1 cellular context compared by ENCODE assay signal in genomic region chr18:31507124-31507523, GRCh38. TPM values are rescaled to one million over a fixed set of nuclear protein-coding genes. Genes with fewer than 3 reads are reported as not detected.
"Had no signal": no experiment of that assay in that cellular context is flagged by ENCODE, and none has a peak within 500 bp of the region (broad histone marks: within the 10 kb centered on the region; RNA-seq: fewer than 3 reads in every experiment).

No MANE protein-coding gene starts in this region.

RNA-seq across cellular contexts. Expression of gene DSG3, which starts 59.6 kb away (rescaled TPM):
- total RNA-seq: G401 had no signal
